9 cellular contexts compared by ENCODE assay signal in genomic region chr5:35938518-35939227, GRCh38.
DNase-seq lines count a peak whose midpoint lies in the region; ATAC-seq lines count a peak whose summit lies in the region.
"Had no signal": no experiment of that assay in that cellular context is flagged by ENCODE, and none has a peak within 500 bp of the region (broad histone marks: within the 10 kb centered on the region; RNA-seq: fewer than 3 reads in every experiment).

TSS of gene CAPSL (minus strand) at chr5:35938622. CDS start at chr5:35921120, 17,502 bp downstream.

- no peak for ATAC-seq in HG03571 (IDR thresholded peaks at IDR 0.05; ENCODE audit: unreplicated experiment)
- no peak for ATAC-seq in HG03135 (IDR thresholded peaks at IDR 0.05; ENCODE audit: unreplicated experiment)

- no peak within 1 kb of the TSS for H3K4me3 ChIP-seq in SK-N-MC

- H3K9ac ChIP-seq in SK-N-MC (ENCODE audit: insufficient read length) = no peak within 1 kb of the TSS

- H3K27ac ChIP-seq in SK-N-MC = no peak within 1 kb of the TSS

- DNase-seq in NCI-H1417 (lab: John Stamatoyannopoulos, UW) (peak; percentile 46 to 79 (median 48)), NCI-H1417 treated with DMSO at 0.1 percent for 48 hours (lab: John Stamatoyannopoulos, UW) (no peak), SK-N-MC (ENCODE audit: low read depth, low spot score) (peak; percentile 44), hippocampal formation (lab: John Stamatoyannopoulos, UW) (peak; percentile 11 to 45), stromal cell of bone marrow (ENCODE audit: low read depth) (peak; percentile 51), T1000 (lab: John Stamatoyannopoulos, UW) (no peak)
- DNase-seq: activated naive CD8-positive, alpha-beta T cell treated with anti-CD3 and anti-CD28 coated beads, Interleukin-2, amount 10 ng/mL, durations not matched to agents 7 days and 5 days had no signal

- H3K9me3 ChIP-seq in SK-N-MC (ENCODE audit: low read depth, low read length) = no peaks in the 10 kb centered on the region

- H3K36me3 ChIP-seq in SK-N-MC (ENCODE audit: insufficient read depth, low read length) = no peaks in the 10 kb centered on the region

Comparison
In these comparisons a context has a peak if more than half of its experiments do, and no peak if none do; other contexts are left out.
1. DNase-seq: peak in NCI-H1417 (3 of 3), SK-N-MC (single experiment), hippocampal formation (2 of 2) and stromal cell of bone marrow (single experiment); none in NCI-H1417 treated with DMSO at 0.1 percent for 48 hours (single experiment) and T1000 (single experiment).